In genomic region chr2:189127756-189128155, GRCh38 we compare ENCODE assay signal across 31 cellular contexts. TPM values are rescaled to one million over a fixed set of nuclear protein-coding genes. Genes with fewer than 3 reads are reported as not detected.
A peak's percentile ranks its signal among the peaks of the same experiment; 100 is the strongest.
DNase-seq lines count a peak whose midpoint lies in the region; ATAC-seq, FAIRE-seq and TF ChIP-seq lines count a peak whose summit lies in the region.
"Had no signal": no experiment of that assay in that cellular context is flagged by ENCODE, and none has a peak within 500 bp of the region (broad histone marks: within the 10 kb centered on the region; RNA-seq: fewer than 3 reads in every experiment).

No MANE protein-coding gene starts in this region.

- H3K27ac ChIP-seq in SJSA1 (peak overlapping the region; percentile 99; the same call in 1 of the 2 replicates), HepG2 (ENCODE audit: extremely low read length, insufficient read depth, low read length) (no peak overlapping the region), A673 (ENCODE audit: low read depth, low read length, poor library complexity, severe bottlenecking) (no peak overlapping the region)
- H3K27ac ChIP-seq: colonic mucosa, foreskin keratinocyte, heart left ventricle, neural progenitor cell, Peyer's patch, SJCRH30, thoracic aorta had no signal

- H3K4me3 ChIP-seq in SJSA1, result no peak overlapping the region
- no peak overlapping the region for H3K4me3 ChIP-seq in HepG2 (replicated peaks in 1 of 3; ENCODE audit: insufficient read depth in 1 of 3, low read depth in 2 of 3, low read length in 3 of 3)
- no peak overlapping the region for H3K4me3 ChIP-seq in A673 (ENCODE audit: low read depth, low read length, poor library complexity, severe bottlenecking)
- H3K4me3 ChIP-seq in foreskin fibroblast (ENCODE audit: low read depth in 1 of 2, low read length in 2 of 2), result no peak overlapping the region
- H3K4me3 ChIP-seq: colonic mucosa, heart left ventricle, lung, neural progenitor cell, Peyer's patch, SJCRH30, thoracic aorta, vagina had no signal

- no peaks in the 10 kb centered on the region for H3K9me3 ChIP-seq in SJSA1 (replicated peaks)
- H3K9me3 ChIP-seq in HepG2 (ENCODE audit: low read length), result no peaks in the 10 kb centered on the region
- no peaks in the 10 kb centered on the region for H3K9me3 ChIP-seq in A673 (ENCODE audit: low read depth, low read length, poor library complexity, severe bottlenecking)
- H3K9me3 ChIP-seq: colonic mucosa, heart left ventricle, Peyer's patch, SJCRH30, thoracic aorta, vagina had no signal

- BruUV-seq in HepG2 (replicated peaks; lab: Mats Ljungman, UMichigan) (no TSS peak), A673 (replicated peaks; lab: Mats Ljungman, UMichigan) (no TSS peak)

- in situ Hi-C loops in HepG2 (cut with HindIII; ENCODE audit: extremely low pct_ligation_motif_present, low pct_unique_long_range_greater_than_20kb), result no loop called here

- CTCF ChIA-PET in HepG2 (lab: Yijun Ruan, JAX; ENCODE audit: low intra/inter-chr PET ratio, low total read pairs) (no interaction called here), A673 (lab: Charles Lee) (no interaction called here)

- 0% methylated on average over 1 of the region's 1 CpG for WGBS in HepG2 (ENCODE audit: low lambda C conversion rate)

- POLR2A ChIA-PET in HepG2 (lab: Yijun Ruan, JAX) (no interaction called here), A673 (lab: Charles Lee; ENCODE audit: low non-redundant PET) (no interaction called here)

- peaks cover 52% of the 10 kb centered on the region for H3K36me3 ChIP-seq in SJSA1
- H3K36me3 ChIP-seq in HepG2 (replicated peaks in 1 of 2; ENCODE audit: control insufficient read depth in 1 of 2, insufficient read depth in 2 of 2, low read length in 2 of 2), result no peaks in the 10 kb centered on the region
- H3K36me3 ChIP-seq in A673 (ENCODE audit: insufficient read depth, low read length, poor library complexity, severe bottlenecking), result no peaks in the 10 kb centered on the region
- H3K36me3 ChIP-seq: colonic mucosa, heart left ventricle, neural progenitor cell, Peyer's patch, thoracic aorta, vagina had no signal

- no peak for FAIRE-seq in HepG2 (lab: Jason Lieb, UNC)
- FAIRE-seq: GM12891 had no signal

- no peak overlapping the region for H3K9ac ChIP-seq in HepG2 (ENCODE audit: insufficient read depth, low read depth, low read length)
- H3K9ac ChIP-seq: neural progenitor cell had no signal

- no peaks in the 10 kb centered on the region for H3K27me3 ChIP-seq in SJSA1 (replicated peaks)
- no peaks in the 10 kb centered on the region for H3K27me3 ChIP-seq in HepG2 (ENCODE audit: control insufficient read depth in 1 of 2, insufficient read depth in 2 of 2, low read length in 2 of 2)
- no peaks in the 10 kb centered on the region for H3K27me3 ChIP-seq in A673 (replicated peaks; ENCODE audit: insufficient read depth, low read depth, low read length, poor library complexity)
- H3K27me3 ChIP-seq: colonic mucosa, foreskin keratinocyte, heart left ventricle, neural progenitor cell, Peyer's patch, SJCRH30, vagina had no signal

- H3K79me2 ChIP-seq in HepG2 (ENCODE audit: insufficient read depth, low read length), result no peaks in the 10 kb centered on the region

- intact Hi-C loops in HepG2 (cut with micrococcal nuclease; ENCODE audit: unreplicated experiment), result no loop called here
- intact Hi-C loops in A673 (cut with micrococcal nuclease; ENCODE audit: unreplicated experiment), result no loop called here

- no peak for TF ChIP-seq RAD21 in HepG2 (CRISPR knock-in tag; IDR thresholded peaks at IDR 0.05)

- DNase-seq in HFFc6 (no peak), NCI-H2081 treated with DMSO at 0.1 percent for 48 hours (lab: John Stamatoyannopoulos, UW) (peak; percentile 70), SJSA1 (ENCODE audit: low read depth in 1 of 2, low spot score in 2 of 2) (no peak), osteocyte (ENCODE audit: extremely low spot score, unreplicated experiment) (no peak), HepG2 (ENCODE audit: low spot score) (no peak), A673 (ENCODE audit: low spot score) (no peak), foreskin fibroblast (no peak)
- no peak for DNase-seq in stimulated activated CD4-positive, alpha-beta T cell treated with anti-CD3 and anti-CD28 coated beads, Interleukin-2, amount 100 ng/mL, for 24 hours
- DNase-seq: activated CD4-positive, alpha-beta T cell treated with anti-CD3 and anti-CD28 coated beads, Interleukin-2, amount 50 U/mL, for 48 hours; activated CD8-positive, alpha-beta memory T cell treated with anti-CD3 and anti-CD28 coated beads, Interleukin-2, amount 50 U/mL, for 4 hours; activated naive CD4-positive, alpha-beta T cell treated with anti-CD3 and anti-CD28 coated beads, Interleukin-2, amount 50 U/mL, for 16 hours; Calu3; colonic mucosa; effector memory CD4-positive, alpha-beta T cell; erythroblast; foreskin keratinocyte; GOT3; heart left ventricle; NCI-H1048; Peyer's patch; SJCRH30; stimulated activated CD4-positive, alpha-beta T cell treated with anti-CD3 and anti-CD28 coated beads, Interleukin-15, amount 100 ng/mL, for 24 hours; stimulated activated naive CD8-positive, alpha-beta T cell treated with anti-CD3 and anti-CD28 coated beads, Interleukin-15, Interleukin-2, amounts not matched to agents 100 U/mL and 50 U/mL, for 24 hours had no signal

- no peaks in the 10 kb centered on the region for H4K20me1 ChIP-seq in HepG2 (ENCODE audit: insufficient read depth, low read length)

- H3K4me1 Mint-ChIP-seq in HFFc6 (ENCODE audit: low read depth), result peaks cover 95% of the 10 kb centered on the region
- peaks cover 89% of the 10 kb centered on the region for H3K4me1 Mint-ChIP-seq in osteocyte (ENCODE audit: unreplicated experiment)
- H3K4me1 Mint-ChIP-seq: activated T-helper 17 cell treated with anti-CD3 and anti-CD28 coated beads, Interleukin-2, amount 50 U/mL, for 72 hours; neural progenitor cell had no signal

- H3K4me3 Mint-ChIP-seq in HFFc6 (peak overlapping the region; percentile 61; the same call in 1 of the 2 replicates), osteocyte (ENCODE audit: unreplicated experiment) (peak overlapping the region; percentile 20)
- H3K4me3 Mint-ChIP-seq: activated T-helper 17 cell treated with anti-CD3 and anti-CD28 coated beads, Interleukin-2, amount 50 U/mL, for 72 hours; neural progenitor cell had no signal

- no peak for ATAC-seq in HepG2
- ATAC-seq: activated CD4-positive, CD25-positive, alpha-beta regulatory T cell treated with anti-CD3 and anti-CD28 coated beads, Interleukin-2, amount 50 U/mL, for 24 hours; activated T-helper 17 cell treated with anti-CD3 and anti-CD28 coated beads, Interleukin-2, amount 50 U/mL, for 72 hours; foreskin keratinocyte; heart left ventricle; sciatic nerve; stimulated activated naive CD8-positive, alpha-beta T cell treated with anti-CD3 and anti-CD28 coated beads, Interleukin-15, Interleukin-2, amounts not matched to agents 100 U/mL and 50 U/mL, for 24 hours had no signal

- H3K36me3 Mint-ChIP-seq in HFFc6 (ENCODE audit: low read depth) (peaks cover 46% of the 10 kb centered on the region), osteocyte (ENCODE audit: unreplicated experiment) (peaks cover 42% of the 10 kb centered on the region)
- H3K36me3 Mint-ChIP-seq: neural progenitor cell had no signal

- H3K27me3 Mint-ChIP-seq in HFFc6 (ENCODE audit: insufficient read depth) (no peaks in the 10 kb centered on the region; the same call in 1 of the 2 replicates), osteocyte (ENCODE audit: unreplicated experiment) (no peaks in the 10 kb centered on the region)

- TF ChIP-seq CTCF in HFFc6 (IDR thresholded peaks at IDR 0.05) (no peak), osteocyte (IDR thresholded peaks at IDR 0.05) (no peak), HepG2 (CRISPR knock-in tag; IDR thresholded peaks at IDR 0.05) (no peak), A673 (conservative IDR thresholded peaks at IDR 0.05; ENCODE audit: low read depth, low read length) (no peak), foreskin fibroblast (IDR thresholded peaks at IDR 0.05; ENCODE audit: low read depth, low read length) (no peak)

- no peak for TF ChIP-seq EP300 in HepG2 (IDR thresholded peaks at IDR 0.05; ENCODE audit: low read depth in 2 of 2, low read length in 2 of 2)
- TF ChIP-seq EP300 in HepG2 (CRISPR knock-in tag; IDR thresholded peaks at IDR 0.05; ENCODE audit: borderline replicate concordance), result no peak

- no peak overlapping the region for H2AFZ ChIP-seq in HepG2 (ENCODE audit: low read length)
- H2AFZ ChIP-seq: neural progenitor cell had no signal

- no peaks in the 10 kb centered on the region; the same call in 1 of the 2 replicates for H3K9me3 Mint-ChIP-seq in HFFc6
- H3K9me3 Mint-ChIP-seq in osteocyte (ENCODE audit: unreplicated experiment), result no peaks in the 10 kb centered on the region
- H3K9me3 Mint-ChIP-seq: activated T-helper 17 cell treated with anti-CD3 and anti-CD28 coated beads, Interleukin-2, amount 50 U/mL, for 72 hours; neural progenitor cell had no signal

- H3K4me2 ChIP-seq in HepG2 (ENCODE audit: low read depth, low read length), result no peak overlapping the region
- H3K4me2 ChIP-seq: neural progenitor cell had no signal

- peak overlapping the region; percentile 85 for H3K27ac Mint-ChIP-seq in HFFc6
- peak overlapping the region; percentile 89 for H3K27ac Mint-ChIP-seq in osteocyte (ENCODE audit: unreplicated experiment)
- H3K27ac Mint-ChIP-seq: activated T-helper 17 cell treated with anti-CD3 and anti-CD28 coated beads, Interleukin-2, amount 50 U/mL, for 72 hours; neural progenitor cell had no signal

- H3K4me1 ChIP-seq in SJSA1 (replicated peaks), result peaks cover 85% of the 10 kb centered on the region
- no peaks in the 10 kb centered on the region for H3K4me1 ChIP-seq in HepG2 (ENCODE audit: insufficient read depth, low read length)
- H3K4me1 ChIP-seq in A673 (ENCODE audit: insufficient read depth, low read length, poor library complexity, severe bottlenecking), result peaks cover 84% of the 10 kb centered on the region
- H3K4me1 ChIP-seq: colonic mucosa, foreskin keratinocyte, neural progenitor cell, Peyer's patch, SJCRH30 had no signal

- no peak for TF ChIP-seq POLR2A in HepG2 (IDR thresholded peaks at IDR 0.05; ENCODE audit: insufficient read depth in 1 of 2, low read depth in 2 of 2, low read length in 2 of 2)

RNA-seq across cellular contexts. Expression of gene COL5A2, which starts 51.8 kb away (rescaled TPM):
- 100 to 1,000 TPM; 265 to 388 (median 303) TPM for total RNA-seq in HFFc6 (2021; fragmentation: NEBNext Ultra II Directional; extraction: Animal tissue kit (Norgen Biotek cat#: 25700))
- 917 and 1,030 TPM in 2 replicates for total RNA-seq in SJSA1 (2014; rRNA removed; shearing (Covaris generic))
- total RNA-seq in osteocyte (1,873 and 1,955 TPM in 2 replicates), HepG2 (2016; rRNA removed; fragmentation: Illumina TruSeq; extraction: Trizol) (1.5 and 1.6 TPM in 2 replicates), A673 (2021) (90.7 and 92.2 TPM in 2 replicates)
- 0.10 and 0.26 TPM in 2 replicates for total RNA-seq in HepG2 (2016; cell fraction: cytosol; rRNA removed; fragmentation: Illumina TruSeq; extraction: Trizol; ENCODE audit: low read depth)
- 1.3 and 1.7 TPM in 2 replicates for total RNA-seq in HepG2 (2016; cell fraction: insoluble cytoplasmic fraction; rRNA removed; fragmentation: Illumina TruSeq; extraction: Trizol)
- total RNA-seq in HepG2 (2016; cell fraction: membrane; rRNA removed; fragmentation: Illumina TruSeq; extraction: Trizol), result 0.38 and 0.43 TPM in 2 replicates
- 1.4 and 1.6 TPM in 2 replicates for total RNA-seq in HepG2 (2016; cell fraction: nucleus; rRNA removed; fragmentation: Illumina TruSeq; extraction: Trizol)
- 0.83 and 0.90 TPM in 2 replicates for polyA plus RNA-seq in HepG2 (2011; rRNA removed)
- polyA plus RNA-seq in HepG2 (2011; cell fraction: cytosol; rRNA removed), result 0.23 and 0.27 TPM in 2 replicates
- polyA plus RNA-seq in HepG2 (2011; cell fraction: nucleus; rRNA removed), result 3.2 and 3.9 TPM in 2 replicates
- 0.32 TPM in 2 replicates for polyA plus RNA-seq in HepG2 (2012)
- 0.07 and 0.10 TPM in 2 replicates for polyA plus RNA-seq in HepG2 (2016; cell fraction: cytosol; fragmentation: Illumina TruSeq; extraction: Trizol; ENCODE audit: low read depth)
- polyA plus RNA-seq in HepG2 (2016; cell fraction: insoluble cytoplasmic fraction; fragmentation: Illumina TruSeq; extraction: Trizol; ENCODE audit: low read depth), result 1.1 and 1.4 TPM in 2 replicates
- polyA plus RNA-seq in HepG2 (2016; cell fraction: membrane; fragmentation: Illumina TruSeq; extraction: Trizol; ENCODE audit: low read depth), result 0.24 and 0.29 TPM in 2 replicates
- 1.9 and 2.6 TPM in 2 replicates for polyA plus RNA-seq in HepG2 (2016; cell fraction: nucleus; fragmentation: Illumina TruSeq; extraction: Trizol; ENCODE audit: insufficient read depth, low read depth)
- 0.80 and 3.3 TPM in 2 replicates for polyA minus RNA-seq in HepG2 (2011; rRNA and poly(A)+ RNA removed; ENCODE audit: low replicate concordance)
- polyA minus RNA-seq in HepG2 (2011; cell fraction: cytosol; rRNA and poly(A)+ RNA removed), result 0.20 TPM in 1 of 2 replicates, not detected in the other
- polyA minus RNA-seq in HepG2 (2011; cell fraction: nucleus; rRNA and poly(A)+ RNA removed), result 0.75 and 1.4 TPM in 2 replicates

Comparison
In these comparisons a context has a peak if more than half of its experiments do, and no peak if none do; other contexts are left out.
1. RNA of gene COL5A2, which starts 51.8 kb away (total RNA-seq): 1,873 to 1,955 TPM in osteocyte, 917 to 1,030 TPM in SJSA1, 265 to 388 TPM in HFFc6 and 90.7 to 92.2 TPM in A673; 0.10 to 1.7 TPM in HepG2; every median in the first group is over 10 times any median in the second.